ENCODE assay signal across 9 cellular contexts in the genomic region with DNA sequence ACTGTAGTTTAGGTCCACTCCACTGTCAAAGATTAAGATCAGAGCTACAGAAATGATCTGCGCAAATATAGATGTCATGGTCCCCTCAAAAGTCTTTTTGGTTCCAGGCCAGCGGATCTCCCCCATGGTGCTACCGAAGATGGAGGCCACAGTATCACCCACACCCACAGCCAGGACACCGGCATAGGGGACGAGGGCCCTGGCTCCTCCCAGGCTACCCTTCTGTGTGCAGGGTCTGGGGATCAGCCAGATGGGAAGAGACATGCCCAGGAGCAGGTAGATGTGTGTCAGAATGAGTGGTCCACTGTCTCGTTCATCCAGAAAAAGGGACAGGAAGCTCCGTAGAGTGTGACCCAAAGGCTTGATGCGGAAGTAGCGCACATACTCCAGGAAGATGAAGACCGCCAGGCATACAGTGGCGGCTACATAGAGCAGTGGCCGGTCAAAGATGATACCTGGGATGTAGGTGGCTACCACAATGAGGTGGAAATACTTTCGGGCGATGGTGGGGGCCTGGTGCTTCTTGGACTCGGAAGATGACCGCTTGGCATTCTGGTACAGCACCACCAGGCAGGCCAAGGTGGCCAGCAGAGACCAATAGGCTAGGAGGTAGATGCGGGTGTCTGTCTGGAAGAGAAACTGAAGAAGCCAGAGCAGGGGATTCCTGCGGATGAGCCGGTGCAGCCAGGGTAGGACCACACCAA. TPM values are rescaled to one million over a fixed set of nuclear protein-coding genes. Genes with fewer than 3 reads are reported as not detected.
DNase-seq lines count a peak whose midpoint lies in the region; ATAC-seq and TF ChIP-seq lines count a peak whose summit lies in the region.
"Had no signal": no experiment of that assay in that cellular context is flagged by ENCODE, and none has a peak within 500 bp of the region (broad histone marks: within the 10 kb centered on the region; RNA-seq: fewer than 3 reads in every experiment).

No MANE protein-coding gene starts in this region.

- no peak overlapping the region for H3T11ph ChIP-seq in H9 (ENCODE audit: low read length)

- H3K4me1 ChIP-seq in A673 (ENCODE audit: insufficient read depth, low read length, poor library complexity, severe bottlenecking) (peaks cover 5% of the 10 kb centered on the region), H9 (ENCODE audit: insufficient read depth, low read length) (peaks cover 4% of the 10 kb centered on the region; the same call in 1 of the 2 replicates), adipocyte (ENCODE audit: control insufficient read depth, insufficient read depth, low read length) (peaks cover 37% of the 10 kb centered on the region), BE2C (peaks cover 3% of the 10 kb centered on the region)

- H2AK5ac ChIP-seq in H9 (ENCODE audit: insufficient read length, low read length), result no peak overlapping the region

- H3K4ac ChIP-seq in H9 (ENCODE audit: low read depth, low read length), result no peak overlapping the region

- no peak overlapping the region for H2BK15ac ChIP-seq in H9 (ENCODE audit: low read depth, low read length)

- peak overlapping the region in 1 of 3 experiments; percentile 12; a peak in 2 of 7 replicates for H3K27ac Mint-ChIP-seq in H9
- H3K27ac Mint-ChIP-seq in naive B cell, result peak overlapping the region in 5 of 6 donors; percentile 63 to 98 (median 87)

- intact Hi-C loops in A673 (cut with micrococcal nuclease; ENCODE audit: unreplicated experiment), result loop anchor here (5.0 kb wide), 1 partner anchor 84 kb away; no protein-coding TSS in a partner anchor

- H3K9ac ChIP-seq in H9 (ENCODE audit: extremely low read depth, insufficient read length, low read length) (no peak overlapping the region), adipocyte (ENCODE audit: low read length) (no peak overlapping the region)

- no peak overlapping the region for H4K91ac ChIP-seq in H9 (ENCODE audit: insufficient read length, low read depth, low read length)

- H4K8ac ChIP-seq in H9 (replicated peaks; ENCODE audit: insufficient read length, low read depth, low read length), result no peak overlapping the region

- H3K79me2 ChIP-seq in H9 (ENCODE audit: insufficient read depth, low read length), result no peaks in the 10 kb centered on the region; the same call in 1 of the 2 replicates

- no peak overlapping the region for H3K56ac ChIP-seq in H9 (ENCODE audit: insufficient read length, low read depth, low read length)

- H2BK12ac ChIP-seq in H9 (ENCODE audit: insufficient read length, low read depth, low read length), result no peak overlapping the region

- CTCF ChIA-PET in A673 (lab: Charles Lee), result interaction anchor here (0.6 to 0.7 kb wide), 2 partner anchors 68 to 1369 kb away, joined by 3 read pairs; no protein-coding TSS in a partner anchor

- H2BK5ac ChIP-seq in H9 (ENCODE audit: insufficient read length, low read length), result no peak overlapping the region

- peak overlapping the region; percentile 93 for H3K4me3 ChIP-seq in A673 (ENCODE audit: low read depth, low read length, poor library complexity, severe bottlenecking)
- peak overlapping the region; percentile 90 for H3K4me3 ChIP-seq in adipocyte (ENCODE audit: low read length)
- no peak overlapping the region; the same call in 1 of the 2 replicates for H3K4me3 ChIP-seq in BE2C (ENCODE audit: low read depth, low read length)

- H3K27ac ChIP-seq in A673 (ENCODE audit: low read depth, low read length, poor library complexity, severe bottlenecking), result no peak overlapping the region
- no peak overlapping the region for H3K27ac ChIP-seq in H9 (ENCODE audit: insufficient read length, low read depth, low read length)

- no peak overlapping the region for H3K23ac ChIP-seq in H9 (ENCODE audit: insufficient read length, low read depth, low read length)

- ATAC-seq in naive B cell (ENCODE audit: low read depth in 2 of 2), result no peak

- H4K20me1 ChIP-seq in H9 (ENCODE audit: control insufficient read depth, insufficient read depth, insufficient read length), result peaks cover 4% of the 10 kb centered on the region

- WGBS in H9 (ENCODE audit: extremely low coverage, insufficient read length, low lambda C conversion rate), result no CpG with 5 or more reads among the region's 19 CpGs

- no peak overlapping the region for H3K18ac ChIP-seq in H9 (ENCODE audit: insufficient read length, low read depth, low read length)

- no TSS peak for BruUV-seq in A673 (replicated peaks; lab: Mats Ljungman, UMichigan)

- H3K9me3 ChIP-seq in A673 (ENCODE audit: low read depth, low read length, poor library complexity, severe bottlenecking), result no peaks in the 10 kb centered on the region
- H3K9me3 ChIP-seq in H9 (ENCODE audit: control insufficient read depth, low read depth, low read length), result no peaks in the 10 kb centered on the region
- no peaks in the 10 kb centered on the region for H3K9me3 ChIP-seq in adipocyte (ENCODE audit: control insufficient read depth, low read length)
- H3K9me3 ChIP-seq in BE2C, result no peaks in the 10 kb centered on the region
- H3K9me3 ChIP-seq: thyroid gland had no signal

- POLR2A ChIA-PET in A673 (lab: Charles Lee; ENCODE audit: low non-redundant PET), result no interaction called here

- no peak for TF ChIP-seq CTCF in A673 (conservative IDR thresholded peaks at IDR 0.05; ENCODE audit: low read depth, low read length)
- TF ChIP-seq CTCF in H9 (conservative IDR thresholded peaks at IDR 0.05), result no peak
- no peak for TF ChIP-seq CTCF in BE2C (IDR thresholded peaks at IDR 0.05; ENCODE audit: low read depth, low read length)

- H3K14ac ChIP-seq in H9 (ENCODE audit: insufficient read depth, low read length), result no peak overlapping the region

- H3K9me3 Mint-ChIP-seq in H9 (no peaks in the 10 kb centered on the region), naive B cell (no peaks in the 10 kb centered on the region)

- no peaks in the 10 kb centered on the region for H3K79me1 ChIP-seq in H9 (ENCODE audit: insufficient read depth, low read depth, low read length, poor library complexity, severe bottlenecking)

- H3K27me3 Mint-ChIP-seq in H9 (ENCODE audit: low read depth) (peaks cover 2% of the 10 kb centered on the region; the same call in 1 of the 2 replicates), naive B cell (no peaks in the 10 kb centered on the region)

- H2AFZ ChIP-seq in H9 (ENCODE audit: low read length), result no peak overlapping the region

- H3K36me3 Mint-ChIP-seq in H9 (ENCODE audit: insufficient read depth in 1 of 3, low read depth in 3 of 3) (peaks cover 12 to 29% (median 20%) of the 10 kb centered on the region in 3 experiments; a peak in 6 of 7 replicates), naive B cell (no peaks in the 10 kb centered on the region)

- H2BK120ac ChIP-seq in H9 (ENCODE audit: low read depth, low read length, poor library complexity, severe bottlenecking), result no peak overlapping the region

- H3K4me2 ChIP-seq in H9 (ENCODE audit: insufficient read depth, insufficient read length, low read length), result peak overlapping the region; percentile 53

- H3K36me3 ChIP-seq in A673 (ENCODE audit: insufficient read depth, low read length, poor library complexity, severe bottlenecking), result peaks cover 12% of the 10 kb centered on the region
- H3K36me3 ChIP-seq in adipocyte (ENCODE audit: control insufficient read depth, insufficient read depth, low read length, severe bottlenecking), result peaks cover 12% of the 10 kb centered on the region
- H3K36me3 ChIP-seq in BE2C, result peaks cover 18% of the 10 kb centered on the region
- H3K36me3 ChIP-seq: thyroid gland had no signal

- no peak overlapping the region for H2BK20ac ChIP-seq in H9 (ENCODE audit: low read depth, low read length, poor library complexity, severe bottlenecking)

- no peak for DNase-seq in A673 (ENCODE audit: low spot score)
- no peak for DNase-seq in H9
- no peak for DNase-seq in adipocyte (ENCODE audit: low read depth)
- DNase-seq in naive B cell, result no peak
- no peak for DNase-seq in NCI-H2196 (lab: John Stamatoyannopoulos, UW; ENCODE audit: unreplicated experiment)
- no peak for DNase-seq in stimulated activated CD8-positive, alpha-beta memory T cell treated with anti-CD3 and anti-CD28 coated beads, Interleukin-4, amount 100 ng/mL, for 48 hours
- no peak for DNase-seq in BE2C
- no peak for DNase-seq in activated CD4-positive, CD25-positive, alpha-beta regulatory T cell treated with anti-CD3 and anti-CD28 coated beads, Interleukin-2, amount 50 U/mL, for 72 hours

- no peak overlapping the region for H4K5ac ChIP-seq in H9 (ENCODE audit: insufficient read length, low read depth, low read length)

- H3K4me1 Mint-ChIP-seq in H9 (peaks cover 11 to 17% of the 10 kb centered on the region in 2 experiments), naive B cell (peaks cover 25 to 33% (median 28%) of the 10 kb centered on the region in 3 donors)

- peak overlapping the region; percentile 98 to 99 for H3K4me3 Mint-ChIP-seq in H9
- peak overlapping the region; percentile 63 to 99 (median 97) for H3K4me3 Mint-ChIP-seq in naive B cell

- H3K23me2 ChIP-seq in H9 (ENCODE audit: insufficient read length, low read depth, low read length, poor library complexity, severe bottlenecking), result peaks cover 12% of the 10 kb centered on the region

- H3K27me3 ChIP-seq in A673 (replicated peaks; ENCODE audit: insufficient read depth, low read depth, low read length, poor library complexity) (no peaks in the 10 kb centered on the region), H9 (ENCODE audit: insufficient read depth, low read length) (no peaks in the 10 kb centered on the region), adipocyte (replicated peaks; ENCODE audit: control insufficient read depth, insufficient read depth, low read length) (no peaks in the 10 kb centered on the region), BE2C (no peaks in the 10 kb centered on the region)
- H3K27me3 ChIP-seq: thyroid gland had no signal

RNA-seq across cellular contexts. Expression of a gene that starts 1.5 kb away (rescaled TPM):
- total RNA-seq in A673 (2021), result 20.6 and 23.2 TPM in 2 replicates
- total RNA-seq in H9 (2021), result 20.1 and 20.2 TPM in 2 replicates
- 10 to 100 TPM in 4 of 6 donors, 1 to 10 TPM in 2; 9.3 to 14.2 (median 10.4) TPM for polyA plus RNA-seq in naive B cell (ENCODE audit: low read depth in 6 of 6)
- 48.8 TPM for polyA plus RNA-seq in BE2C (2012; ENCODE audit: insufficient read depth, insufficient read length, low read depth)

RNA-seq across cellular contexts. Expression of a gene that starts 1.5 kb away (rescaled TPM):
- total RNA-seq in A673 (2021) (147 and 170 TPM in 2 replicates), H9 (2021) (101 and 104 TPM in 2 replicates)
- polyA plus RNA-seq in naive B cell (ENCODE audit: low read depth in 6 of 6), result 10 to 100 TPM; 20.2 to 30.2 (median 24.7) TPM
- 42.1 TPM for polyA plus RNA-seq in BE2C (2012; ENCODE audit: insufficient read depth, insufficient read length, low read depth)

RNA-seq across cellular contexts. Expression of a gene that starts 25.2 kb away (rescaled TPM):
- total RNA-seq in A673 (2021) (6.3 and 8.0 TPM in 2 replicates), H9 (2021) (18.0 and 22.2 TPM in 2 replicates)
- under 1 TPM in 2 of 6 donors, not detected in 4; 0.34 to 0.39 TPM for polyA plus RNA-seq in naive B cell (ENCODE audit: low read depth in 6 of 6)
- polyA plus RNA-seq in BE2C (2012; ENCODE audit: insufficient read depth, insufficient read length, low read depth), result 1.5 TPM
